8 cellular contexts compared by ENCODE assay signal in the genomic region with DNA sequence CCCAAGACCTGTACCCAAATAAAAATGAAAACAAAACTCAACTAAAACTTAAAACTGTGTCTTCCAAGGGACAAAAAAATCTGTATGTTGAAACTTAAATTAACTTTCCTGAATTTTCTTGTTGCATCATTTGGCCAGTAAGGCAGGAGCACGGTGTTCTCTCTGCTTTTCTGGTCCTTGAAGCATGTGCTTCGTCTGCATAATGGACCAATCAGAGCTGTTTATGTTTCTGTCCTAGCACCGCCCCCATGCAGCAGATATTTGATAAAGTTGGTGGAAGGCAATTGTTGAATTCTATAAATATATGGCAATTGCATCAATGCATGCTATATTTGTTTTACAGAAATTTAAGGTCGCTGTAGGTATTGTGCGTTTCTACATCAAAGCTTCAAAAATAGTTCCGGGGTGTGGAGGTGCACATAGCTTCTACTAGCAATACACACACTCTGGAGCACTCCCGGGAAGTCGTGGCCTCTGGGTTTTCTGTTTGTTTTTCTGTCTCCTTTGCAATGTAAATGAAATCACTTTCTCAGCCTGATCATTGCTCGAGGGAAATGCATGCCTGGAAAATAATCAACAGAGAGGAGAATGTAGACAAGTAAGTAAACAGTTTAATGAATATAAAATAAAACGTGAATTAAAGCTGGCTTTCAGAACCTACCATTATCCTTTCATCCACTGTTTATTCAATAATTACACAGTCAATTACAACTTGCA.
DNase-seq lines count a peak whose midpoint lies in the region; ATAC-seq and TF ChIP-seq lines count a peak whose summit lies in the region.
"Not testable (repeated sequence)": the region's sequence is repeated elsewhere in the genome, so short reads cannot be mapped to it uniquely, and the experiment has no call there.

No MANE protein-coding gene starts in this region.

- not testable (repeated sequence) for H3K4me3 ChIP-seq in IMR-90 (ENCODE audit: insufficient read depth, low read depth, low read length); body of pancreas; neuronal stem cell (ENCODE audit: low read length in 2 of 2)

- TF ChIP-seq POLR2A in IMR-90 (IDR thresholded peaks at IDR 0.05; ENCODE audit: low read depth, low read length); body of pancreas (IDR thresholded peaks at IDR 0.05): not testable (repeated sequence)

- not testable (repeated sequence) for H4K5ac ChIP-seq in IMR-90 (ENCODE audit: low read depth, low read length)

- H3K79me1 ChIP-seq in IMR-90 (ENCODE audit: low read depth in 1 of 2, low read length in 2 of 2); neuronal stem cell (ENCODE audit: low read depth, low read length): not testable (repeated sequence)

- H3K4me1 ChIP-seq in IMR-90 (ENCODE audit: control insufficient read depth, insufficient read depth, low read length), result peaks cover 20% of the 10 kb centered on the region
- H3K4me1 ChIP-seq in body of pancreas, result peaks cover 45% of the 10 kb centered on the region
- H3K4me1 ChIP-seq in neuronal stem cell (ENCODE audit: control insufficient read depth in 2 of 2, insufficient read depth in 1 of 2, low read depth in 1 of 2, low read length in 2 of 2), result peaks cover 13 to 30% of the 10 kb centered on the region in 2 donors

- peaks cover 42% of the 10 kb centered on the region for H3K4me1 Mint-ChIP-seq in T-helper 2 cell treated with Interferon-gamma antibody and Interleukin-4, amounts not matched to agents 5 μg/mL and 100 μg/mL, for 36 hours (ENCODE audit: low read depth)
- H3K4me1 Mint-ChIP-seq in type B pancreatic cell (ENCODE audit: unreplicated experiment), result peaks cover 48% of the 10 kb centered on the region

- dilution Hi-C loops in IMR-90 (cut with HindIII; ENCODE audit: low sequenced_read_pairs, unreplicated experiment), result not testable (repeated sequence)

- H3K4me3 Mint-ChIP-seq in T-helper 2 cell treated with Interferon-gamma antibody and Interleukin-4, amounts not matched to agents 5 μg/mL and 100 μg/mL, for 36 hours; type B pancreatic cell: not testable (repeated sequence)

- H2AK9ac ChIP-seq in IMR-90 (replicated peaks; ENCODE audit: low read depth, low read length, poor library complexity), result not testable (repeated sequence)

- not testable (repeated sequence) for H3K27me3 Mint-ChIP-seq in T-helper 2 cell treated with Interferon-gamma antibody and Interleukin-4, amounts not matched to agents 5 μg/mL and 100 μg/mL, for 36 hours (ENCODE audit: low read depth); type B pancreatic cell

- POLR2A ChIA-PET in IMR-90 (lab: Charles Lee; ENCODE audit: unreplicated experiment), result interaction anchor here (0.6 kb wide), 1 partner anchor 105 kb away, joined by 3 read pairs; no protein-coding TSS in a partner anchor

- not testable (repeated sequence) for H3K27me3 ChIP-seq in IMR-90 (ENCODE audit: control insufficient read depth, insufficient read depth, low read length); body of pancreas; neuronal stem cell (ENCODE audit: control insufficient read depth in 3 of 3, insufficient read depth in 3 of 3, low read depth in 1 of 3, low read length in 3 of 3)

- CTCF ChIA-PET in IMR-90 (lab: Yijun Ruan, JAX), result interaction anchor here (0.6 kb wide), 1 partner anchor 27 kb away, joined by 3 read pairs; no protein-coding TSS in a partner anchor

- H3K9me3 ChIP-seq in IMR-90 (ENCODE audit: control insufficient read depth, insufficient read depth, low read length); body of pancreas; neuronal stem cell (replicated peaks in 1 of 2; ENCODE audit: control insufficient read depth in 2 of 2, insufficient read depth in 1 of 2, low read depth in 1 of 2, low read length in 2 of 2): not testable (repeated sequence)

- not testable (repeated sequence) for H3K36me3 ChIP-seq in IMR-90 (ENCODE audit: control insufficient read depth, insufficient read depth, low read length); body of pancreas (replicated peaks in 1 of 2; ENCODE audit: insufficient read depth in 1 of 2, low read depth in 2 of 2); neuronal stem cell (replicated peaks in 1 of 2; ENCODE audit: control insufficient read depth in 2 of 2, insufficient read depth in 2 of 2, low read length in 2 of 2)

- H3K27ac Mint-ChIP-seq in T-helper 2 cell treated with Interferon-gamma antibody and Interleukin-4, amounts not matched to agents 5 μg/mL and 100 μg/mL, for 36 hours, result peak overlapping the region; percentile 13
- H3K27ac Mint-ChIP-seq in type B pancreatic cell, result peak overlapping the region; percentile 94

- H3K23ac ChIP-seq in IMR-90 (ENCODE audit: low read depth, low read length); neuronal stem cell (ENCODE audit: low read depth, low read length, poor library complexity): not testable (repeated sequence)

- not testable (repeated sequence) for H2BK15ac ChIP-seq in IMR-90 (ENCODE audit: low read depth, low read length); neuronal stem cell (ENCODE audit: low read length)

- ATAC-seq in IMR-90 (ENCODE audit: low read depth), result peak; percentile 38; the same call in 1 of the 2 replicates
- not testable (repeated sequence) for ATAC-seq in body of pancreas

- not testable (repeated sequence) for H3K9me3 Mint-ChIP-seq in T-helper 2 cell treated with Interferon-gamma antibody and Interleukin-4, amounts not matched to agents 5 μg/mL and 100 μg/mL, for 36 hours; type B pancreatic cell

- not testable (repeated sequence) for H3K56ac ChIP-seq in IMR-90 (ENCODE audit: extremely low read depth, insufficient read depth, low read length)

- not testable (repeated sequence) for BruUV-seq in IMR-90 (replicated peaks; lab: Mats Ljungman, UMichigan)

- peak overlapping the region; percentile 48; the same call in 1 of the 2 replicates for H2AK5ac ChIP-seq in IMR-90 (ENCODE audit: low read depth, low read length)
- not testable (repeated sequence) for H2AK5ac ChIP-seq in neuronal stem cell (ENCODE audit: low read depth, low read length)

- H2BK12ac ChIP-seq in neuronal stem cell (ENCODE audit: low read length), result not testable (repeated sequence)

- not testable (repeated sequence) for TF ChIP-seq CTCF in IMR-90 (conservative IDR thresholded peaks at IDR 0.05; ENCODE audit: low read depth, low read length); body of pancreas (IDR thresholded peaks at IDR 0.05); type B pancreatic cell (conservative IDR thresholded peaks at IDR 0.05)

- not testable (repeated sequence) for H4K20me1 ChIP-seq in IMR-90 (ENCODE audit: insufficient read depth, low read length)

- not testable (repeated sequence) for H2AFZ ChIP-seq in IMR-90 (replicated peaks; ENCODE audit: low read length, poor library complexity)
- H2AFZ ChIP-seq in neuronal stem cell (ENCODE audit: low read length), result peak overlapping the region; percentile 70

- peak overlapping the region; percentile 75; the same call in 1 of the 2 replicates for H2BK20ac ChIP-seq in IMR-90 (ENCODE audit: low read depth, low read length)

- not testable (repeated sequence) for H3K14ac ChIP-seq in IMR-90 (replicated peaks; ENCODE audit: low read depth, low read length); neuronal stem cell (ENCODE audit: low read length)

- in situ Hi-C loops in IMR-90 (cut with MboI; ENCODE audit: low sequenced_read_pairs), result not testable (repeated sequence)

- peak overlapping the region; percentile 70 for H3K4ac ChIP-seq in IMR-90 (ENCODE audit: low read depth, low read length)
- not testable (repeated sequence) for H3K4ac ChIP-seq in neuronal stem cell (ENCODE audit: low read length)

- 0 out of 2 replicates have a peak overlapping the region, but pooled peaks have one; percentile 29 for H4K91ac ChIP-seq in IMR-90 (ENCODE audit: insufficient read depth, low read depth, low read length)
- H4K91ac ChIP-seq in neuronal stem cell (ENCODE audit: low read depth, low read length, poor library complexity), result not testable (repeated sequence)

- TF ChIP-seq RAD21 in IMR-90 (IDR thresholded peaks at IDR 0.05; ENCODE audit: low read length), result not testable (repeated sequence)

- 40% methylated on average over 1 of the region's 10 CpGs; no CpG with 5 or more reads in 1 of the 2 experiments for WGBS in IMR-90 (ENCODE audit: extremely low coverage in 2 of 2, insufficient read length in 1 of 2), 2 experiments
- 33 to 43% methylated on average over 10 of the region's 10 CpGs for WGBS in body of pancreas, 2 donors
- WGBS in neuronal stem cell (ENCODE audit: extremely low coverage in 2 of 2, insufficient read length in 2 of 2, insufficient replicate concordance in 1 of 2), 2 donors, result no CpG with 5 or more reads among the region's 10 CpGs

- peak overlapping the region; percentile 63; the same call in 1 of the 2 replicates for H2BK120ac ChIP-seq in IMR-90 (ENCODE audit: low read depth, low read length)
- not testable (repeated sequence) for H2BK120ac ChIP-seq in neuronal stem cell (ENCODE audit: low read depth, low read length)

- H3K27ac ChIP-seq in IMR-90 (ENCODE audit: insufficient read depth, low read length) (peak overlapping the region; percentile 55; the same call in 1 of the 2 replicates), body of pancreas (peak overlapping the region in 3 of 4 donors; percentile 86 to 93 (median 87))
- not testable (repeated sequence) for H3K27ac ChIP-seq in neuronal stem cell (replicated peaks; ENCODE audit: low read length)

- not testable (repeated sequence) for H4K8ac ChIP-seq in IMR-90 (ENCODE audit: low read depth in 2 of 2, low read length in 2 of 2); neuronal stem cell (ENCODE audit: low read depth, low read length)

- H3K4me2 ChIP-seq in IMR-90 (ENCODE audit: low read depth, low read length), result peak overlapping the region; percentile 50
- H3K4me2 ChIP-seq in neuronal stem cell (ENCODE audit: insufficient read depth, low read length, poor library complexity, severe bottlenecking), result not testable (repeated sequence)

- not testable (repeated sequence) for H3K9me1 ChIP-seq in IMR-90 (ENCODE audit: insufficient read depth, low read length)

- H3K9ac ChIP-seq in IMR-90 (ENCODE audit: low read depth, low read length); neuronal stem cell (ENCODE audit: low read depth, low read length, poor library complexity): not testable (repeated sequence)

- H3K18ac ChIP-seq in IMR-90 (ENCODE audit: low read depth, low read length), result peak overlapping the region; percentile 63; the same call in 1 of the 2 replicates
- H3K18ac ChIP-seq in neuronal stem cell (ENCODE audit: low read length), result not testable (repeated sequence)

- H2BK5ac ChIP-seq in IMR-90 (ENCODE audit: low read depth, low read length, poor library complexity, severe bottlenecking), result peak overlapping the region; percentile 3
- not testable (repeated sequence) for H2BK5ac ChIP-seq in neuronal stem cell (ENCODE audit: low read length)

- DNase-seq in DMS114 treated with DMSO at 0.1 percent for 48 hours (lab: John Stamatoyannopoulos, UW; ENCODE audit: unreplicated experiment) (peak; percentile 89), IMR-90 (peak; percentile 27), NCI-H2227 treated with DMSO at 0.1 percent for 48 hours (lab: John Stamatoyannopoulos, UW) (peak; percentile 16), iris pigment epithelial cell (ENCODE audit: low read depth) (peak; percentile 56)
- DNase-seq in T-helper 2 cell treated with Interferon-gamma antibody and Interleukin-4, amounts not matched to agents 5 μg/mL and 100 μg/mL, for 36 hours (ENCODE audit: low spot score); body of pancreas; neuronal stem cell (ENCODE audit: low spot score); type B pancreatic cell (ENCODE audit: extremely low spot score, unreplicated experiment): not testable (repeated sequence)

- intact Hi-C loops in IMR-90 (cut with micrococcal nuclease), result loop anchor here (2.0 kb wide), 1 partner anchor 95 kb away; no protein-coding TSS in a partner anchor
- intact Hi-C loops in body of pancreas (cut with DNase I), result not testable (repeated sequence)

- not testable (repeated sequence) for H3K36me3 Mint-ChIP-seq in T-helper 2 cell treated with Interferon-gamma antibody and Interleukin-4, amounts not matched to agents 5 μg/mL and 100 μg/mL, for 36 hours (ENCODE audit: low read depth); type B pancreatic cell
